9 cellular contexts compared by ENCODE assay signal in the genomic region with DNA sequence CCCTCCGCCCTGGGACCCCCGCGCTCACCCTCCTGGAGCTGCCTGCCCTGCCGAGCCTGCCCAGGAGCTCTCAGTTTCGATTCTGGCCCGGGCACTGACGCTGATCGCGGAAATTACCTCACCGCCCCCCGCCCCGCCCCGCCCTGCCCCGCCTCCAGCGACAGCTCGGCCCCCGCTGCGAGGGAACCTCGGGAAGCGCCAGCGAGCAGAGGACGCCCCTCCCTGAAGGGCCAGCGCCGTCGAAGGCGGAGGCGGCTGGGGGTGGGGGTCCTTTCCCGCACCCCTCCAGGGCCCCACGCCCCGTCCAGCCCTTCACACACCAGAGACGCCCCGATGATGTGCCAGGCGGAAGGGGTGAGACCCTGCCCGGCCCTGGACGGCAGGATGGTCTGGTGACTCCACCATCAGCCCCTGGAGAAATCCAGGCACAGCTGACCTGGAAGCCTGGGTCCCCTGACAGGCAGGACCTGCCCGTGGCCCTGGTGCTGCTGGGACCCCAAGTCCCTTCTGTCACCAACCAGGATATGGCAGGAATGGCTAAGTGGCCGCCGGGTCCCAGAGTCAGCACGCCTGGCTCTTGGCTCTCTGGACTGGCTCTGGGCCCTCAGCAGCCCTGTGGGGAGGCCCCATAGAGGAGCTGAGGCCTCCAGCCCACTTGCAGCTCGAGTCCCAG. TPM values are rescaled to one million over a fixed set of nuclear protein-coding genes. Genes with fewer than 3 reads are reported as not detected.
DNase-seq lines count a peak whose midpoint lies in the region; ATAC-seq and TF ChIP-seq lines count a peak whose summit lies in the region.
"Had no signal": no experiment of that assay in that cellular context is flagged by ENCODE, and none has a peak within 500 bp of the region (broad histone marks: within the 10 kb centered on the region; RNA-seq: fewer than 3 reads in every experiment).

Gene HELZ2, minus strand, starts transcription at position 84 of the 673 bp plus-strand sequence. CDS start 1,854 bp downstream, outside the sequence.

- H3K79me2 ChIP-seq in SU-DHL-6 (ENCODE audit: insufficient read depth, low read length) = no peaks in the 10 kb centered on the region

- WGBS in psoas muscle, 3 donors = 8 to 13% (median 11%) methylated on average over 27 to 40 of the region's 40 CpGs

- intact Hi-C loops in left ventricle myocardium inferior (cut with micrococcal nuclease) = no loop called here
- intact Hi-C loops in psoas muscle (cut with DNase I) = no loop called here

- peak within 1 kb of the TSS; percentile 58 for H3K4me2 ChIP-seq in SU-DHL-6 (ENCODE audit: low read depth, low read length, poor library complexity, severe bottlenecking)

- H3K9me3 ChIP-seq in KOPT-K1 (ENCODE audit: insufficient read depth, low read length, poor library complexity, severe bottlenecking) = no peaks in the 10 kb centered on the region
- H3K9me3 ChIP-seq in SU-DHL-6 (ENCODE audit: insufficient read depth, low read length) = no peaks in the 10 kb centered on the region
- no peaks in the 10 kb centered on the region for H3K9me3 ChIP-seq in adipocyte (ENCODE audit: control insufficient read depth, low read length)
- no peaks in the 10 kb centered on the region for H3K9me3 ChIP-seq in left ventricle myocardium inferior (replicated peaks)
- H3K9me3 ChIP-seq in psoas muscle = no peaks in the 10 kb centered on the region

- H3K9ac ChIP-seq in SU-DHL-6 (ENCODE audit: low read length) (peak within 1 kb of the TSS; percentile 36; the same call in 1 of the 2 replicates), adipocyte (ENCODE audit: low read length) (peak within 1 kb of the TSS; percentile 88)

- ATAC-seq in psoas muscle (peak; percentile 34 to 60 (median 58)), HG03442 (IDR thresholded peaks at IDR 0.05; ENCODE audit: unreplicated experiment) (no peak)

- TF ChIP-seq CTCF in SU-DHL-6 (IDR thresholded peaks at IDR 0.05; ENCODE audit: insufficient read depth, low read length, poor library complexity, severe bottlenecking) (no peak), left ventricle myocardium inferior (IDR thresholded peaks at IDR 0.05; ENCODE audit: borderline replicate concordance) (no peak), psoas muscle (IDR thresholded peaks at IDR 0.05) (no peak)

- H3K36me3 ChIP-seq in KOPT-K1 (ENCODE audit: insufficient read depth, low read length) (no peaks in the 10 kb centered on the region), SU-DHL-6 (ENCODE audit: low read length) (no peaks in the 10 kb centered on the region), adipocyte (ENCODE audit: control insufficient read depth, insufficient read depth, low read length, severe bottlenecking) (no peaks in the 10 kb centered on the region), left ventricle myocardium inferior (peaks cover 11% of the 10 kb centered on the region), psoas muscle (ENCODE audit: insufficient read depth in 1 of 2, low read depth in 1 of 2) (no peaks in the 10 kb centered on the region)

- H3K27me3 ChIP-seq in SU-DHL-6 (ENCODE audit: low read length) (no peaks in the 10 kb centered on the region), adipocyte (replicated peaks; ENCODE audit: control insufficient read depth, insufficient read depth, low read length) (peaks cover 3% of the 10 kb centered on the region), left ventricle myocardium inferior (ENCODE audit: low read depth) (no peaks in the 10 kb centered on the region), psoas muscle (ENCODE audit: insufficient read depth in 3 of 3, low read length in 2 of 3) (peaks cover 0 to 30% (median 5%) of the 10 kb centered on the region in 3 donors)

- H3K9me2 ChIP-seq in SU-DHL-6 (replicated peaks; ENCODE audit: insufficient read depth, low read length) = no peaks in the 10 kb centered on the region

- H3K4me3 ChIP-seq in SU-DHL-6 (ENCODE audit: insufficient read depth, low read length, poor library complexity, severe bottlenecking) = no peak within 1 kb of the TSS
- peak within 1 kb of the TSS; percentile 87 for H3K4me3 ChIP-seq in adipocyte (ENCODE audit: low read length)
- peak within 1 kb of the TSS; percentile 91 for H3K4me3 ChIP-seq in left ventricle myocardium inferior
- peak within 1 kb of the TSS; percentile 70 for H3K4me3 ChIP-seq in psoas muscle

- H3F3A ChIP-seq in SU-DHL-6 (ENCODE audit: insufficient read depth) = no peaks in the 10 kb centered on the region

- no peak within 1 kb of the TSS for H2AFZ ChIP-seq in SU-DHL-6 (ENCODE audit: low read depth, low read length, severe bottlenecking)

- H3K27ac ChIP-seq in KOPT-K1 (ENCODE audit: low read depth, low read length, poor library complexity, severe bottlenecking) = peak within 1 kb of the TSS; percentile 29
- H3K27ac ChIP-seq in SU-DHL-6 (ENCODE audit: low read depth, low read length) = no peak within 1 kb of the TSS
- H3K27ac ChIP-seq in left ventricle myocardium inferior (replicated peaks) = peak within 1 kb of the TSS; percentile 90
- peak within 1 kb of the TSS; percentile 60 for H3K27ac ChIP-seq in psoas muscle
- H3K27ac ChIP-seq: 22Rv1 had no signal

- H3K4me1 ChIP-seq in adipocyte (ENCODE audit: control insufficient read depth, insufficient read depth, low read length) (peaks cover 26% of the 10 kb centered on the region), left ventricle myocardium inferior (peaks cover 42% of the 10 kb centered on the region), psoas muscle (peaks cover 5% of the 10 kb centered on the region)

- DNase-seq in NCI-H1092 treated with DMSO at 0.1 percent for 48 hours (lab: John Stamatoyannopoulos, UW) (peak; percentile 14), NCI-H1092 (lab: John Stamatoyannopoulos, UW) (no peak), adipocyte (ENCODE audit: low read depth) (peak; percentile 91), left ventricle myocardium inferior (peak; percentile 82), psoas muscle (peak; percentile 74 to 82)

- H4K20me1 ChIP-seq in SU-DHL-6 (ENCODE audit: low read depth, low read length) = no peaks in the 10 kb centered on the region

RNA-seq across cellular contexts. Expression of gene HELZ2, which starts in this region (rescaled TPM):
- total RNA-seq in left ventricle myocardium inferior (10.6 TPM), psoas muscle (1 to 10 TPM; 3.5 to 8.0 (median 5.4) TPM)
- polyA plus RNA-seq in psoas muscle = 1 to 10 TPM in 2 of 3 donors, under 1 TPM in 1; 0.82 to 3.1 (median 1.5) TPM
